2 cellular contexts compared by ENCODE assay signal in the genomic region with DNA sequence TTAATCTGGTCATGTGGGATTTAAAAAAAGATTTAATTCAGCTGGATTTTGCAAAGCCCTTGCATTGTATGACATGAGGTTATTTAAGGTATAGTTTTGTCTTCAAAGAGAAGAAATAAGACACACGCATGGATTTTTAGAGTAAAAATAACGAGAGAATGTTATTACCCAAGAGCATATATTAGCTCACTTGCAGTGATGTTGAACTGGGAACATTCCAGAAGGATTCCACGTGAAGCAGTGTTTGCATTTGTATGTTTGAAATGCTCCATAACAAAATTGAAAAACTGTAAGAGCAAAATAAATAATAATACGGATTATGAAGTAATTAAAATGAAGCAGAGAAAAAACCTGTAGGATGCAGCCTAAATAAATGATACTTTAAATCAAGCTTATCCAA.
TF ChIP-seq lines count a peak whose summit lies in the region.

No MANE protein-coding gene starts in this region.

TF ChIP-seq in GM23338, 12 proteins besides CTCF, POLR2A, EP300 and RAD21 (continues in another document):
- TF ChIP-seq NANOG (IDR thresholded peaks at IDR 0.05; ENCODE audit: borderline replicate concordance), result no peak
- no peak for TF ChIP-seq ZNF331 (CRISPR knock-in tag; IDR thresholded peaks at IDR 0.05; ENCODE audit: low read depth)
- TF ChIP-seq, protein P1, sequence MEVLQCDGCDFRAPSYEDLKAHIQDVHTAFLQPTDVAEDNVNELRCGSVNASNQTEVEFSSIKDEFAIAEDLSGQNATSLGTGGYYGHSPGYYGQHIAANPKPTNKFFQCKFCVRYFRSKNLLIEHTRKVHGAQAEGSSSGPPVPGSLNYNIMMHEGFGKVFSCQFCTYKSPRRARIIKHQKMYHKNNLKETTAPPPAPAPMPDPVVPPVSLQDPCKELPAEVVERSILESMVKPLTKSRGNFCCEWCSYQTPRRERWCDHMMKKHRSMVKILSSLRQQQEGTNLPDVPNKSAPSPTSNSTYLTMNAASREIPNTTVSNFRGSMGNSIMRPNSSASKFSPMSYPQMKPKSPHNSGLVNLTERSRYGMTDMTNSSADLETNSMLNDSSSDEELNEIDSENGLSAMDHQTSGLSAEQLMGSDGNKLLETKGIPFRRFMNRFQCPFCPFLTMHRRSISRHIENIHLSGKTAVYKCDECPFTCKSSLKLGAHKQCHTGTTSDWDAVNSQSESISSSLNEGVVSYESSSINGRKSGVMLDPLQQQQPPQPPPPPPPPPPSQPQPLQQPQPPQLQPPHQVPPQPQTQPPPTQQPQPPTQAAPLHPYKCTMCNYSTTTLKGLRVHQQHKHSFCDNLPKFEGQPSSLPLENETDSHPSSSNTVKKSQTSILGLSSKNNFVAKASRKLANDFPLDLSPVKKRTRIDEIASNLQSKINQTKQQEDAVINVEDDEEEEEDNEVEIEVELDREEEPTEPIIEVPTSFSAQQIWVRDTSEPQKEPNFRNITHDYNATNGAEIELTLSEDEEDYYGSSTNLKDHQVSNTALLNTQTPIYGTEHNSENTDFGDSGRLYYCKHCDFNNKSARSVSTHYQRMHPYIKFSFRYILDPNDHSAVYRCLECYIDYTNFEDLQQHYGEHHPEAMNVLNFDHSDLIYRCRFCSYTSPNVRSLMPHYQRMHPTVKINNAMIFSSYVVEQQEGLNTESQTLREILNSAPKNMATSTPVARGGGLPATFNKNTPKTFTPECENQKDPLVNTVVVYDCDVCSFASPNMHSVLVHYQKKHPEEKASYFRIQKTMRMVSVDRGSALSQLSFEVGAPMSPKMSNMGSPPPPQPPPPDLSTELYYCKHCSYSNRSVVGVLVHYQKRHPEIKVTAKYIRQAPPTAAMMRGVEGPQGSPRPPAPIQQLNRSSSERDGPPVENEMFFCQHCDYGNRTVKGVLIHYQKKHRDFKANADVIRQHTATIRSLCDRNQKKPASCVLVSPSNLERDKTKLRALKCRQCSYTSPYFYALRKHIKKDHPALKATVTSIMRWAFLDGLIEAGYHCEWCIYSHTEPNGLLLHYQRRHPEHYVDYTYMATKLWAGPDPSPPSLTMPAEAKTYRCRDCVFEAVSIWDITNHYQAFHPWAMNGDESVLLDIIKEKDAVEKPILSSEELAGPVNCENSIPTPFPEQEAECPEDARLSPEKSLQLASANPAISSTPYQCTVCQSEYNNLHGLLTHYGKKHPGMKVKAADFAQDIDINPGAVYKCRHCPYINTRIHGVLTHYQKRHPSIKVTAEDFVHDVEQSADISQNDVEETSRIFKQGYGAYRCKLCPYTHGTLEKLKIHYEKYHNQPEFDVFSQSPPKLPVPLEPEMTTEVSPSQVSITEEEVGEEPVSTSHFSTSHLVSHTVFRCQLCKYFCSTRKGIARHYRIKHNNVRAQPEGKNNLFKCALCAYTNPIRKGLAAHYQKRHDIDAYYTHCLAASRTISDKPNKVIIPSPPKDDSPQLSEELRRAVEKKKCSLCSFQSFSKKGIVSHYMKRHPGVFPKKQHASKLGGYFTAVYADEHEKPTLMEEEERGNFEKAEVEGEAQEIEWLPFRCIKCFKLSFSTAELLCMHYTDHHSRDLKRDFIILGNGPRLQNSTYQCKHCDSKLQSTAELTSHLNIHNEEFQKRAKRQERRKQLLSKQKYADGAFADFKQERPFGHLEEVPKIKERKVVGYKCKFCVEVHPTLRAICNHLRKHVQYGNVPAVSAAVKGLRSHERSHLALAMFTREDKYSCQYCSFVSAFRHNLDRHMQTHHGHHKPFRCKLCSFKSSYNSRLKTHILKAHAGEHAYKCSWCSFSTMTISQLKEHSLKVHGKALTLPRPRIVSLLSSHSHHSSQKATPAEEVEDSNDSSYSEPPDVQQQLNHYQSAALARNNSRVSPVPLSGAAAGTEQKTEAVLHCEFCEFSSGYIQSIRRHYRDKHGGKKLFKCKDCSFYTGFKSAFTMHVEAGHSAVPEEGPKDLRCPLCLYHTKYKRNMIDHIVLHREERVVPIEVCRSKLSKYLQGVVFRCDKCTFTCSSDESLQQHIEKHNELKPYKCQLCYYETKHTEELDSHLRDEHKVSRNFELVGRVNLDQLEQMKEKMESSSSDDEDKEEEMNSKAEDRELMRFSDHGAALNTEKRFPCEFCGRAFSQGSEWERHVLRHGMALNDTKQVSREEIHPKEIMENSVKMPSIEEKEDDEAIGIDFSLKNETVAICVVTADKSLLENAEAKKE (CRISPR knock-in tag; IDR thresholded peaks at IDR 0.05), result no peak
- TF ChIP-seq ZNF114 (CRISPR knock-in tag; IDR thresholded peaks at IDR 0.05), result no peak
- no peak for TF ChIP-seq EZH2 (IDR thresholded peaks at IDR 0.05; ENCODE audit: low read depth, unreplicated experiment)
- TF ChIP-seq STAT1 (IDR thresholded peaks at IDR 0.05; ENCODE audit: unreplicated experiment), result no peak
- no peak for TF ChIP-seq REST (IDR thresholded peaks at IDR 0.05; ENCODE audit: unreplicated experiment)
- no peak for TF ChIP-seq CREB1 (CRISPR knock-in tag; IDR thresholded peaks at IDR 0.05; ENCODE audit: low read depth)
- no peak for TF ChIP-seq EZH2phosphoT487 (IDR thresholded peaks at IDR 0.05; ENCODE audit: unreplicated experiment)
- no peak for TF ChIP-seq POLR2AphosphoS5 (IDR thresholded peaks at IDR 0.05; ENCODE audit: low read depth)
- no peak for TF ChIP-seq JUNB (IDR thresholded peaks at IDR 0.05; ENCODE audit: unreplicated experiment)

TF ChIP-seq in K562, 482 proteins besides CTCF, POLR2A, EP300 and RAD21:
- TF ChIP-seq, protein P2, sequence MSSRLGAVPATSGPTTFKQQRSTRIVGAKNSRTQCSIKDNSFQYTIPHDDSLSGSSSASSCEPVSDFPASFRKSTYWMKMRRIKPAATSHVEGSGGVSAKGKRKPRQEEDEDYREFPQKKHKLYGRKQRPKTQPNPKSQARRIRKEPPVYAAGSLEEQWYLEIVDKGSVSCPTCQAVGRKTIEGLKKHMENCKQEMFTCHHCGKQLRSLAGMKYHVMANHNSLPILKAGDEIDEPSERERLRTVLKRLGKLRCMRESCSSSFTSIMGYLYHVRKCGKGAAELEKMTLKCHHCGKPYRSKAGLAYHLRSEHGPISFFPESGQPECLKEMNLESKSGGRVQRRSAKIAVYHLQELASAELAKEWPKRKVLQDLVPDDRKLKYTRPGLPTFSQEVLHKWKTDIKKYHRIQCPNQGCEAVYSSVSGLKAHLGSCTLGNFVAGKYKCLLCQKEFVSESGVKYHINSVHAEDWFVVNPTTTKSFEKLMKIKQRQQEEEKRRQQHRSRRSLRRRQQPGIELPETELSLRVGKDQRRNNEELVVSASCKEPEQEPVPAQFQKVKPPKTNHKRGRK (tag; IDR thresholded peaks at IDR 0.05), result no peak
- TF ChIP-seq NR4A1 (CRISPR knock-in tag; IDR thresholded peaks at IDR 0.05) (no peak), NR4A1 (tag; IDR thresholded peaks at IDR 0.05) (no peak), ZNF398 (CRISPR knock-in tag; IDR thresholded peaks at IDR 0.05) (no peak), LARP7 (IDR thresholded peaks at IDR 0.05) (no peak), AFF1 (IDR thresholded peaks at IDR 0.05; ENCODE audit: low read depth in 1 of 2, partially characterized antibody in 2 of 2) (no peak), ID3 (CRISPR knock-in tag; IDR thresholded peaks at IDR 0.05) (no peak), ID3 (tag; IDR thresholded peaks at IDR 0.05) (no peak), STAT5A (IDR thresholded peaks at IDR 0.05; ENCODE audit: borderline replicate concordance, low read length) (no peak), ZNF395 (CRISPR knock-in tag; IDR thresholded peaks at IDR 0.05) (no peak), HMGN3 (IDR thresholded peaks at IDR 0.05; ENCODE audit: borderline replicate concordance, extremely low read depth, insufficient read length, low read depth, low read length) (no peak), NCOA4 (IDR thresholded peaks at IDR 0.05; ENCODE audit: partially characterized antibody) (no peak)
- TF ChIP-seq, protein P3, sequence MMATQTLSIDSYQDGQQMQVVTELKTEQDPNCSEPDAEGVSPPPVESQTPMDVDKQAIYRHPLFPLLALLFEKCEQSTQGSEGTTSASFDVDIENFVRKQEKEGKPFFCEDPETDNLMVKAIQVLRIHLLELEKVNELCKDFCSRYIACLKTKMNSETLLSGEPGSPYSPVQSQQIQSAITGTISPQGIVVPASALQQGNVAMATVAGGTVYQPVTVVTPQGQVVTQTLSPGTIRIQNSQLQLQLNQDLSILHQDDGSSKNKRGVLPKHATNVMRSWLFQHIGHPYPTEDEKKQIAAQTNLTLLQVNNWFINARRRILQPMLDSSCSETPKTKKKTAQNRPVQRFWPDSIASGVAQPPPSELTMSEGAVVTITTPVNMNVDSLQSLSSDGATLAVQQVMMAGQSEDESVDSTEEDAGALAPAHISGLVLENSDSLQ (IDR thresholded peaks at IDR 0.05), result no peak
